9 cellular contexts compared by ENCODE assay signal in the genomic region with DNA sequence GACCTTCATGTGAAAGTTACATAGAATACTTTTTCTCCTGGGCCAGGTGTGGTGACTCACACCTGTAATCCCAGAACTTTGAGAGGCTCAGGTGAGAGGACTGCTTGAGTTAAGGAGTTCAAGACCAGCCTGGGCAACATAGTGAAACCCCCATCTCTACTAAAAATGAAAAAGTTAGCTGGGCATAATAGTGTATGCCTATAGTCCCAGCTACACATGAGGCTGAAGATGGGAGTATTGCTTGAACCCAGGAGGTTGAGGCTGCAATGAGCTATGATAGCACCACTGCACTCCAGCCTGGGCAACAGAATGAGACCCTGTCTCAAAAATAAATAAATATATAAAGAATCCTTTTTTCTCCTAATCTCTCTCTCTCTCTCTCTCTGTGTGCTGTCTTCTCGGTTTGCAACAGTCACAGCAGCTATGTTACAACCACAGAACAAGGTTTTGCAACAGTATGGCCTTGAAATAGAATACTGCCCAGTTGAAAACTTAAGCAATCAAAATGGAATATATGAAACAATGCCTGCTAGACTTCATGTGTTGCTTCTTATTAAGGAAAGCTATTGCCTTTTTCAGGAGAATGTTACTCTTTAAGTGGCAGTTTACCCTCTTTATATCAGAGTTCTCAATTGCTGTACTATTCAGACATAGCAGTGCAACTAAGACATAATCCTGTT. TPM values are rescaled to one million over a fixed set of nuclear protein-coding genes. Genes with fewer than 3 reads are reported as not detected.
DNase-seq lines count a peak whose midpoint lies in the region; ATAC-seq and TF ChIP-seq lines count a peak whose summit lies in the region.
"Had no signal": no experiment of that assay in that cellular context is flagged by ENCODE, and none has a peak within 500 bp of the region (broad histone marks: within the 10 kb centered on the region; RNA-seq: fewer than 3 reads in every experiment).

No MANE protein-coding gene starts in this region.

- H3K4me1 ChIP-seq in DOHH2 (ENCODE audit: control insufficient read depth, low read length): peaks cover 74% of the 10 kb centered on the region

- peak overlapping the region; percentile 90 for H3K27ac ChIP-seq in DOHH2 (ENCODE audit: low read depth, low read length)

- peak overlapping the region in 1 of 2 donors; percentile 82 for H3K4me3 Mint-ChIP-seq in effector memory CD8-positive, alpha-beta T cell
- H3K4me3 Mint-ChIP-seq: naive B cell had no signal

- no peaks in the 10 kb centered on the region for H3K79me2 ChIP-seq in DOHH2 (ENCODE audit: control insufficient read depth, low read length)

- peak overlapping the region; percentile 92 to 93 for H3K27ac Mint-ChIP-seq in effector memory CD8-positive, alpha-beta T cell

- H3F3A ChIP-seq in DOHH2 (ENCODE audit: control insufficient read depth, insufficient read depth): peaks cover 37% of the 10 kb centered on the region

- TF ChIP-seq CTCF in DOHH2 (IDR thresholded peaks at IDR 0.05; ENCODE audit: low read depth, low read length, poor library complexity, severe bottlenecking): no peak
- no peak for TF ChIP-seq CTCF in omental fat pad (IDR thresholded peaks at IDR 0.05)

- no peaks in the 10 kb centered on the region for H3K9me3 ChIP-seq in DOHH2 (ENCODE audit: control insufficient read depth, insufficient read depth, low read length)

- H3K9me3 Mint-ChIP-seq in effector memory CD8-positive, alpha-beta T cell: no peaks in the 10 kb centered on the region
- H3K9me3 Mint-ChIP-seq: naive B cell had no signal

- no peaks in the 10 kb centered on the region for H3K27me3 Mint-ChIP-seq in effector memory CD8-positive, alpha-beta T cell
- H3K27me3 Mint-ChIP-seq: naive B cell had no signal

- H3K4me3 ChIP-seq in DOHH2 (ENCODE audit: low read length): peak overlapping the region; percentile 53

- ATAC-seq in effector memory CD8-positive, alpha-beta T cell (replicated peaks): peak; percentile 29
- ATAC-seq in omental fat pad (ENCODE audit: low FRiP score) (peak; percentile 80), GM21390 (IDR thresholded peaks at IDR 0.05; ENCODE audit: unreplicated experiment) (no peak), GM21786 (IDR thresholded peaks at IDR 0.05; ENCODE audit: unreplicated experiment) (no peak)

- no peaks in the 10 kb centered on the region for H3K36me3 ChIP-seq in DOHH2 (ENCODE audit: control insufficient read depth, low read length)

- DNase-seq in NOMO-1 (lab: John Stamatoyannopoulos, UW; ENCODE audit: unreplicated experiment in 2 of 2) (peak; percentile 71 to 90), omental fat pad (ENCODE audit: low spot score) (no peak)
- no peak for DNase-seq in effector memory CD8-positive, alpha-beta T cell
- no peak for DNase-seq in stimulated activated CD4-positive, alpha-beta T cell treated with anti-CD3 and anti-CD28 coated beads, Interleukin-4, amount 100 ng/mL, for 24 hours
- DNase-seq: naive B cell, NCI-H510A had no signal

- peaks cover 13 to 27% of the 10 kb centered on the region in 2 donors for H3K4me1 Mint-ChIP-seq in effector memory CD8-positive, alpha-beta T cell (ENCODE audit: low read depth in 2 of 2)

- peaks cover 5% of the 10 kb centered on the region for H3K36me3 Mint-ChIP-seq in effector memory CD8-positive, alpha-beta T cell (ENCODE audit: insufficient read depth)
- H3K36me3 Mint-ChIP-seq: naive B cell had no signal

- H3K9me2 ChIP-seq in DOHH2 (replicated peaks; ENCODE audit: control insufficient read depth, low read length): no peaks in the 10 kb centered on the region

- H3K27me3 ChIP-seq in DOHH2 (ENCODE audit: control insufficient read depth, low read length): no peaks in the 10 kb centered on the region

- peak overlapping the region; percentile 73 for H3K4me2 ChIP-seq in DOHH2 (ENCODE audit: low read length)

- no peaks in the 10 kb centered on the region for H4K20me1 ChIP-seq in DOHH2 (ENCODE audit: control insufficient read depth, insufficient read depth, low read depth, low read length)

RNA-seq across cellular contexts. Expression of a gene that starts 12.3 kb away (rescaled TPM):
- 10 to 100 TPM; 38.8 to 64.8 (median 52.3) TPM for total RNA-seq in omental fat pad

Comparison
In these comparisons a context has a peak if more than half of its experiments do, and no peak if none do; other contexts are left out.
1. DNase-seq: peak in NOMO-1 (2 of 2); none in effector memory CD8-positive, alpha-beta T cell (0 of 3), omental fat pad (single experiment) and stimulated activated CD4-positive, alpha-beta T cell treated with anti-CD3 and anti-CD28 coated beads, Interleukin-4, amount 100 ng/mL, for 24 hours (single experiment).
2. ATAC-seq: peak in effector memory CD8-positive, alpha-beta T cell (single experiment) and omental fat pad (single experiment); none in GM21390 (single experiment) and GM21786 (single experiment).